1 cellular context compared by ENCODE assay signal in the genomic region with DNA sequence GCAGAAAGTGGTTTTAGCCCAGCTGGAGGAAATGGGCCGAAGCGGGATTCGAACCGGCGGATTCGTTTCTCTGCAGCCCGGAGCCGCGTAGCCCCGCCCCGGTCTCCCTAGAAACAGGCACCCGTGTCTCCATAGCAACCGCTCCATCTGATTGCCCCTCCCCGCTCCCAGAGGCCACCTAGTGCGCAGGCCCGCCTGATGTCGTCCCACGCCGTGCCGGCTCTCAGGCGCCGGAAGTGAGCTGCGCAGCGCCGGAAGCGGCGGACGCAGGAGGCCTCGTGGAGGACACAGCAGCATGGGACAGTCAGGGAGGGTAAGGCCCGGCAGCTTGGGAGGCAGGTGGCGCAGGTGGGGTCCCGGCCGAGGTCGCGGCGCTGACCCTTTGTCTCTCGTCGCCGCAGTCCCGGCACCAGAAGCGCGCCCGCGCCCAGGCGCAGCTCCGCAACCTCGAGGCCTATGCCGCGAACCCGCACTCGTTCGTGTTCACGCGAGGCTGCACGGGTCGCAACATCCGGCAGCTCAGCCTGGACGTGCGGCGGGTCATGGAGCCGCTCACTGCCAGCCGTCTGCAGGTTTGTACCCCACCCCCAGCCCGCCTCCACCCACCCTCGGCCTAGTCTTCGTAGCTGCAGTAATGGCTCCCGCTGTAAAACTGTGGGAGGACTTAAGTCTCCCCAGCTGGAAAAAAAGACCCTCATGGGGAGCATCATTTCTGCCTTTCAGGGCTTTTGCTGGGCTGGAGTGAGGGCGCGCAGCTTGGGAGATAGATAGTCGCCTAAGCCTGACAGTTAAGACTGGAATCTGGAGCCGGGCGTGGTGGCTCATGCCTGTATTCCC.
A peak's percentile ranks its signal among the peaks of the same experiment; 100 is the strongest.
TF ChIP-seq lines count a peak whose summit lies in the region.

A gene with protein sequence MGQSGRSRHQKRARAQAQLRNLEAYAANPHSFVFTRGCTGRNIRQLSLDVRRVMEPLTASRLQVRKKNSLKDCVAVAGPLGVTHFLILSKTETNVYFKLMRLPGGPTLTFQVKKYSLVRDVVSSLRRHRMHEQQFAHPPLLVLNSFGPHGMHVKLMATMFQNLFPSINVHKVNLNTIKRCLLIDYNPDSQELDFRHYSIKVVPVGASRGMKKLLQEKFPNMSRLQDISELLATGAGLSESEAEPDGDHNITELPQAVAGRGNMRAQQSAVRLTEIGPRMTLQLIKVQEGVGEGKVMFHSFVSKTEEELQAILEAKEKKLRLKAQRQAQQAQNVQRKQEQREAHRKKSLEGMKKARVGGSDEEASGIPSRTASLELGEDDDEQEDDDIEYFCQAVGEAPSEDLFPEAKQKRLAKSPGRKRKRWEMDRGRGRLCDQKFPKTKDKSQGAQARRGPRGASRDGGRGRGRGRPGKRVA (plus strand): TSS at position 263 of the 837 bp plus-strand sequence. CDS start 33 bp downstream, at position 296.

TF ChIP-seq in HepG2, 621 proteins besides CTCF, POLR2A, EP300 and RAD21 (continued from another document and continues in another):
- TF ChIP-seq, protein P1, sequence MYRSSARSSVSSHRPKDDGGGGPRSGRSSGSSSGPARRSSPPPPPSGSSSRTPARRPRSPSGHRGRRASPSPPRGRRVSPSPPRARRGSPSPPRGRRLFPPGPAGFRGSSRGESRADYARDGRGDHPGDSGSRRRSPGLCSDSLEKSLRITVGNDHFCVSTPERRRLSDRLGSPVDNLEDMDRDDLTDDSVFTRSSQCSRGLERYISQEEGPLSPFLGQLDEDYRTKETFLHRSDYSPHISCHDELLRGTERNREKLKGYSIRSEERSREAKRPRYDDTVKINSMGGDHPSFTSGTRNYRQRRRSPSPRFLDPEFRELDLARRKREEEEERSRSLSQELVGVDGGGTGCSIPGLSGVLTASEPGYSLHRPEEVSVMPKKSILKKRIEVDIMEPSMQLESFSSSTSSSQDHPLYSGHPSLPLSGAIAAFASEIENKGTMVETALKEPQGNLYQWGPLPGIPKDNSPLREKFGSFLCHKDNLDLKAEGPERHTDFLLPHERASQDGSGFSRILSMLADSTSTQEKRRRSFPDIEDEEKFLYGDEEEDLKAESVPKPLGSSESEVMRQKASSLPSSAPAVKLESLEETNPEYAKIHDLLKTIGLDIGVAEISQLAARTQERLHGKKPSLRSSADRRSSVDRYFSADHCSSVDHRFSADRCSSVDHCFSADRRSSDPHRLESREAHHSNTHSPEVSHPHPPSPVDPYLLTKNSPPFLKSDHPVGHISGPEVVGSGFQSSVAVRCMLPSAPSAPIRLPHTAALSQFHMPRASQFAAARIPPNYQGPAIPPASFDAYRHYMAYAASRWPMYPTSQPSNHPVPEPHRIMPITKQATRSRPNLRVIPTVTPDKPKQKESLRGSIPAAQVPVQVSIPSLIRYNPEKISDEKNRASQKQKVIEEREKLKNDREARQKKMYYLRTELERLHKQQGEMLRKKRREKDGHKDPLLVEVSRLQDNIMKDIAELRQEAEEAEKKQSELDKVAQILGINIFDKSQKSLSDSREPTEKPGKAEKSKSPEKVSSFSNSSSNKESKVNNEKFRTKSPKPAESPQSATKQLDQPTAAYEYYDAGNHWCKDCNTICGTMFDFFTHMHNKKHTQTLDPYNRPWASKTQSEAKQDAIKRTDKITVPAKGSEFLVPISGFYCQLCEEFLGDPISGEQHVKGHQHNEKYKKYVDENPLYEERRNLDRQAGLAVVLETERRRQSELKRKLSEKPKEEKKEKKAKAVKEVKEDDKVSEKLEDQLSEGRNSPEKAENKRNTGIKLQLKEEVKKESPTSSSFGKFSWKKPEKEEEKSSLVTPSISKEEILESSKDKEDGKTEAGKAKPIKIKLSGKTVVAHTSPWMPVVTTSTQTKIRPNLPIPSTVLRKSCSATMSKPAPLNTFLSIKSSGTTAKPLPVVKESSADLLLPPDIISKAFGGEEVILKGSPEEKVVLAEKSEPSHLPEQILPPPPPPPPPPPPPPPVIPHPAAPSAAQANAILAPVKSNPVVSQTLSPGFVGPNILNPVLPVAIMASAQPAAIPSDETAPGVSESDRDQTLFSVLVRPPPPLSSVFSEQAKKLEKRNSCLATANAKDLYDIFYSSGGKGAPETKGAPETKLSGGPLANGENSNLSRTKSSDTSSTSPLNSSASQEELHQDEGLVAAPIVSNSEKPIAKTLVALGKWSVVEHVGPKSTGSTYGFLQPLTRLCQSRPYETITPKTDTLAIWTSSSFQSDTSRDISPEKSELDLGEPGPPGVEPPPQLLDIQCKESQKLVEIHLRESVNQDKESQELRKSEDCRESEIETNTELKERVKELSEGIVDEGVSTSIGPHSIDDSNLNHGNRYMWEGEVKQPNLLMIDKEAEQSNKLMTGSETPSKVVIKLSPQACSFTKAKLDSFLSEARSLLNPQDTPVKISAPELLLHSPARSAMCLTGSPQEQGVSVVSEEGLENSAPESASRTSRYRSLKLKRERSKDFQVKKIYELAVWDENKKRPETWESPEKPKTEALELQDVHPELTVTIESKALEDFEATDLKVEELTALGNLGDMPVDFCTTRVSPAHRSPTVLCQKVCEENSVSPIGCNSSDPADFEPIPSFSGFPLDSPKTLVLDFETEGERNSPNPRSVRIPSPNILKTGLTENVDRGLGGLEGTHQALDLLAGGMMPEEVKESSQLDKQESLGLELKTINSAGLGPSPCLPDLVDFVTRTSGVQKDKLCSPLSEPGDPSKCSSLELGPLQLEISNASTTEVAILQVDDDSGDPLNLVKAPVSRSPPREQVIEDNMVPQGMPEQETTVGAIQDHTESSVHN (CRISPR knock-in tag; IDR thresholded peaks at IDR 0.05), result no peak
- peak; percentile 82 for TF ChIP-seq ZNF446 (CRISPR knock-in tag; IDR thresholded peaks at IDR 0.05)
- TF ChIP-seq HDAC2 (CRISPR knock-in tag; IDR thresholded peaks at IDR 0.05), result peak; percentile 75
- peak; percentile 62 for TF ChIP-seq NRL (CRISPR knock-in tag; IDR thresholded peaks at IDR 0.05; ENCODE audit: borderline replicate concordance)
- no peak; the same call in 1 of the 2 replicates for TF ChIP-seq ZNF790 (CRISPR knock-in tag; IDR thresholded peaks at IDR 0.05; ENCODE audit: borderline replicate concordance)
- no peak; the same call in 1 of the 2 replicates for TF ChIP-seq JUN (CRISPR knock-in tag; IDR thresholded peaks at IDR 0.05)
- peak; percentile 83 for TF ChIP-seq SIN3B (IDR thresholded peaks at IDR 0.05; ENCODE audit: low read length)
- TF ChIP-seq, protein P2, sequence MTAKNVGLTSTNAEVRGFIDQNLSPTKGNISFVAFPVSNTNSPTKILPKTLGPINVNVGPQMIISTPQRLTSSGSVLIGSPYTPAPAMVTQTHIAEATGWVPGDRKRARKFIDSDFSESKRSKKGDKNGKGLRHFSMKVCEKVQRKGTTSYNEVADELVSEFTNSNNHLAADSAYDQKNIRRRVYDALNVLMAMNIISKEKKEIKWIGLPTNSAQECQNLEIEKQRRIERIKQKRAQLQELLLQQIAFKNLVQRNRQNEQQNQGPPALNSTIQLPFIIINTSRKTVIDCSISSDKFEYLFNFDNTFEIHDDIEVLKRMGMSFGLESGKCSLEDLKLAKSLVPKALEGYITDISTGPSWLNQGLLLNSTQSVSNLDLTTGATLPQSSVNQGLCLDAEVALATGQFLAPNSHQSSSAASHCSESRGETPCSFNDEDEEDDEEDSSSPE (CRISPR knock-in tag; IDR thresholded peaks at IDR 0.05), result peak; percentile 70; the same call in 1 of the 2 replicates
- TF ChIP-seq ZKSCAN1 (IDR thresholded peaks at IDR 0.05; ENCODE audit: low read length), result no peak
- peak; percentile 100 for TF ChIP-seq MYC (CRISPR knock-in tag; IDR thresholded peaks at IDR 0.05; ENCODE audit: borderline replicate concordance)
- no peak for TF ChIP-seq NPAS2 (CRISPR knock-in tag; IDR thresholded peaks at IDR 0.05; ENCODE audit: borderline replicate concordance)
- TF ChIP-seq HOXA5 (CRISPR knock-in tag; IDR thresholded peaks at IDR 0.05), result peak; percentile 95
- TF ChIP-seq GTF2F1 (IDR thresholded peaks at IDR 0.05; ENCODE audit: low read length), result no peak
- TF ChIP-seq ZNF816 (CRISPR knock-in tag; IDR thresholded peaks at IDR 0.05; ENCODE audit: borderline replicate concordance), result no peak; the same call in 1 of the 2 replicates
- 0 out of 2 replicates have a peak, but pooled peaks have one; percentile 28 for TF ChIP-seq ZNF264 (CRISPR knock-in tag; IDR thresholded peaks at IDR 0.05)
- TF ChIP-seq, protein P3, sequence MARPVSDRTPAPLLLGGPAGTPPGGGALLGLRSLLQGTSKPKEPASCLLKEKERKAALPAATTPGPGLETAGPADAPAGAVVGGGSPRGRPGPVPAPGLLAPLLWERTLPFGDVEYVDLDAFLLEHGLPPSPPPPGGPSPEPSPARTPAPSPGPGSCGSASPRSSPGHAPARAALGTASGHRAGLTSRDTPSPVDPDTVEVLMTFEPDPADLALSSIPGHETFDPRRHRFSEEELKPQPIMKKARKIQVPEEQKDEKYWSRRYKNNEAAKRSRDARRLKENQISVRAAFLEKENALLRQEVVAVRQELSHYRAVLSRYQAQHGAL (CRISPR knock-in tag; IDR thresholded peaks at IDR 0.05; ENCODE audit: not compliant biosample characterization), result no peak
- TF ChIP-seq ZNF775 (CRISPR knock-in tag; IDR thresholded peaks at IDR 0.05; ENCODE audit: borderline replicate concordance), result no peak
- TF ChIP-seq ELF3 (CRISPR knock-in tag; IDR thresholded peaks at IDR 0.05), result no peak
- TF ChIP-seq, protein P4, sequence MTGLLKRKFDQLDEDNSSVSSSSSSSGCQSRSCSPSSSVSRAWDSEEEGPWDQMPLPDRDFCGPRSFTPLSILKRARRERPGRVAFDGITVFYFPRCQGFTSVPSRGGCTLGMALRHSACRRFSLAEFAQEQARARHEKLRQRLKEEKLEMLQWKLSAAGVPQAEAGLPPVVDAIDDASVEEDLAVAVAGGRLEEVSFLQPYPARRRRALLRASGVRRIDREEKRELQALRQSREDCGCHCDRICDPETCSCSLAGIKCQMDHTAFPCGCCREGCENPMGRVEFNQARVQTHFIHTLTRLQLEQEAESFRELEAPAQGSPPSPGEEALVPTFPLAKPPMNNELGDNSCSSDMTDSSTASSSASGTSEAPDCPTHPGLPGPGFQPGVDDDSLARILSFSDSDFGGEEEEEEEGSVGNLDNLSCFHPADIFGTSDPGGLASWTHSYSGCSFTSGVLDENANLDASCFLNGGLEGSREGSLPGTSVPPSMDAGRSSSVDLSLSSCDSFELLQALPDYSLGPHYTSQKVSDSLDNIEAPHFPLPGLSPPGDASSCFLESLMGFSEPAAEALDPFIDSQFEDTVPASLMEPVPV (CRISPR knock-in tag; IDR thresholded peaks at IDR 0.05), result no peak; the same call in 1 of the 2 replicates
- 0 out of 2 replicates have a peak, but pooled peaks have one; percentile 8 for TF ChIP-seq ZNF619 (CRISPR knock-in tag; IDR thresholded peaks at IDR 0.05)
- TF ChIP-seq NFATC3 (CRISPR knock-in tag; IDR thresholded peaks at IDR 0.05), result peak; percentile 53; the same call in 1 of the 2 replicates
- TF ChIP-seq NR2F1 (CRISPR knock-in tag; IDR thresholded peaks at IDR 0.05), result no peak
- peak; percentile 99 for TF ChIP-seq HDAC1 (CRISPR knock-in tag; IDR thresholded peaks at IDR 0.05)
- TF ChIP-seq, protein P5, sequence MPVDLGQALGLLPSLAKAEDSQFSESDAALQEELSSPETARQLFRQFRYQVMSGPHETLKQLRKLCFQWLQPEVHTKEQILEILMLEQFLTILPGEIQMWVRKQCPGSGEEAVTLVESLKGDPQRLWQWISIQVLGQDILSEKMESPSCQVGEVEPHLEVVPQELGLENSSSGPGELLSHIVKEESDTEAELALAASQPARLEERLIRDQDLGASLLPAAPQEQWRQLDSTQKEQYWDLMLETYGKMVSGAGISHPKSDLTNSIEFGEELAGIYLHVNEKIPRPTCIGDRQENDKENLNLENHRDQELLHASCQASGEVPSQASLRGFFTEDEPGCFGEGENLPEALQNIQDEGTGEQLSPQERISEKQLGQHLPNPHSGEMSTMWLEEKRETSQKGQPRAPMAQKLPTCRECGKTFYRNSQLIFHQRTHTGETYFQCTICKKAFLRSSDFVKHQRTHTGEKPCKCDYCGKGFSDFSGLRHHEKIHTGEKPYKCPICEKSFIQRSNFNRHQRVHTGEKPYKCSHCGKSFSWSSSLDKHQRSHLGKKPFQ (CRISPR knock-in tag; IDR thresholded peaks at IDR 0.05; ENCODE audit: insufficient replicate concordance), result no peak
- TF ChIP-seq REXO4 (CRISPR knock-in tag; IDR thresholded peaks at IDR 0.05; ENCODE audit: borderline replicate concordance), result no peak
- TF ChIP-seq, protein P6, sequence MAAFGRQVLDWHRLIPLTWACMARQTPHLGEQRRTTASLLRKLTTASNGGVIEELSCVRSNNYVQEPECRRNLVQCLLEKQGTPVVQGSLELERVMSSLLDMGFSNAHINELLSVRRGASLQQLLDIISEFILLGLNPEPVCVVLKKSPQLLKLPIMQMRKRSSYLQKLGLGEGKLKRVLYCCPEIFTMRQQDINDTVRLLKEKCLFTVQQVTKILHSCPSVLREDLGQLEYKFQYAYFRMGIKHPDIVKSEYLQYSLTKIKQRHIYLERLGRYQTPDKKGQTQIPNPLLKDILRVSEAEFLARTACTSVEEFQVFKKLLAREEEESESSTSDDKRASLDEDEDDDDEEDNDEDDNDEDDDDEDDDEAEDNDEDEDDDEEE (CRISPR knock-in tag; IDR thresholded peaks at IDR 0.05), result peak; percentile 92
- TF ChIP-seq, protein P7, sequence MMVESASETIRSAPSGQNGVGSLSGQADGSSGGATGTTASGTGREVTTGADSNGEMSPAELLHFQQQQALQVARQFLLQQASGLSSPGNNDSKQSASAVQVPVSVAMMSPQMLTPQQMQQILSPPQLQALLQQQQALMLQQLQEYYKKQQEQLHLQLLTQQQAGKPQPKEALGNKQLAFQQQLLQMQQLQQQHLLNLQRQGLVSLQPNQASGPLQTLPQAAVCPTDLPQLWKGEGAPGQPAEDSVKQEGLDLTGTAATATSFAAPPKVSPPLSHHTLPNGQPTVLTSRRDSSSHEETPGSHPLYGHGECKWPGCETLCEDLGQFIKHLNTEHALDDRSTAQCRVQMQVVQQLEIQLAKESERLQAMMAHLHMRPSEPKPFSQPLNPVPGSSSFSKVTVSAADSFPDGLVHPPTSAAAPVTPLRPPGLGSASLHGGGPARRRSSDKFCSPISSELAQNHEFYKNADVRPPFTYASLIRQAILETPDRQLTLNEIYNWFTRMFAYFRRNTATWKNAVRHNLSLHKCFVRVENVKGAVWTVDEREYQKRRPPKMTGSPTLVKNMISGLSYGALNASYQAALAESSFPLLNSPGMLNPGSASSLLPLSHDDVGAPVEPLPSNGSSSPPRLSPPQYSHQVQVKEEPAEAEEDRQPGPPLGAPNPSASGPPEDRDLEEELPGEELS (CRISPR knock-in tag; IDR thresholded peaks at IDR 0.05), result peak; percentile 43; the same call in 1 of the 2 replicates
